1 cellular context compared by ENCODE assay signal in genomic region chr7:16268821-16269768, GRCh38.
TF ChIP-seq lines count a peak whose summit lies in the region.

No MANE protein-coding gene starts in this region.

TF ChIP-seq in SK-N-SH treated with all-trans-retinoic acid at 6 μM for 48 hours, 23 proteins besides CTCF, POLR2A, EP300 and RAD21 (continued from another document):
- 0 out of 2 replicates have a peak, but pooled peaks have one; percentile 87 for TF ChIP-seq CSDC2 (CRISPR knock-in tag; IDR thresholded peaks at IDR 0.05)
- TF ChIP-seq PPARA (CRISPR knock-in tag; IDR thresholded peaks at IDR 0.05; ENCODE audit: borderline replicate concordance): no peak
- 0 out of 2 replicates have a peak, but pooled peaks have one; percentile 43 for TF ChIP-seq RARB (CRISPR knock-in tag; IDR thresholded peaks at IDR 0.05)
- TF ChIP-seq ZFP30 (CRISPR knock-in tag; IDR thresholded peaks at IDR 0.05): no peak
